8 cellular contexts compared by ENCODE assay signal in the genomic region with DNA sequence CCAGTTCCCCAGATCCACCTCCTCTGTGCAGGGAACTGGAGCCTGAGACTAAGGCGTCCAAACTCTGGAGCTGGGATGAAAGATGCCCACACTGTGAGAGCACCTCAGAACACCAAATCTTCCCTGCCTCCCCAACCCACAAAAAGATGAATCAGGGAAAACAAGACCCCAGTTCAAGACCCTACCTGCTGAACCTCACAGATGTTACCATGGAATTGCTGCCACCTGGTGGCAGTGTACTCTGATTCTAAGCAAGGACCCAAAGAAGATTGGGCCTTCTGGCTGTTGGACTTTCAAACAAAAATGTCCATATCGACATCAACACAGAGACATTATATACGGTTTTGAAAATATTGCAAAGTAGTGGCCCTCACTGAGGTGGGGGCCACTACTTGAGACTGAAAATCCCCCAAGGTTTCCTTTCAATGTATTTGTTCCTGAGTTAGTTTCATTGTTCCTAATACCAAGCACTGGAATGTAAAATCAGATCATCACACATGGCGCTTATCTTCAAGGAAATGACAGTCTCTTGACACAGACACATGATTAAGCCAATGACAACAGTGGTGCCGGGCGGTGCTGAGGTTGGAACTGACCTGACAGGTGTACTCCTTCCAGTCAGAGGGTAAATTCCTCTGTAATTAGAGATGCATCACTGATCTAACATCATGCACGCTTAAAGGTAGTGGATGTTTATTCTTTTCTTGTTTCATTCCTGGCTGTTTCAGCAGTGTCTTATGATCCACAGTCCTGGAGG.
DNase-seq lines count a peak whose midpoint lies in the region; ATAC-seq and TF ChIP-seq lines count a peak whose summit lies in the region.

No MANE protein-coding gene starts in this region.

- H3K4me1 ChIP-seq in GM23338 (ENCODE audit: insufficient read depth): no peaks in the 10 kb centered on the region

- no peaks in the 10 kb centered on the region for H4K20me1 ChIP-seq in GM23338 (replicated peaks; ENCODE audit: insufficient read depth)

- no peaks in the 10 kb centered on the region for H3K79me2 ChIP-seq in GM23338 (replicated peaks; ENCODE audit: insufficient read depth)

- CTCF ChIA-PET in activated CD8-positive, alpha-beta T cell treated with anti-CD3 and anti-CD28 coated beads for 36 hours (lab: Charles Lee): interaction anchor here (0.9 to 3.4 kb wide), 3 partner anchors 100 to 128 kb away, joined by 3 to 14 read pairs (median 3); no protein-coding TSS in a partner anchor

- H3K27ac ChIP-seq in C4-2B (no peak overlapping the region), GM23338 (ENCODE audit: low read depth) (no peak overlapping the region)

- no peak overlapping the region for H3K4me2 ChIP-seq in GM23338

- no peaks in the 10 kb centered on the region for H3F3A ChIP-seq in GM23338 (replicated peaks; ENCODE audit: low read depth)

- peak; percentile 62 for ATAC-seq in GM23338
- ATAC-seq in activated CD8-positive, alpha-beta T cell treated with anti-CD3 and anti-CD28 coated beads for 36 hours: no peak
- ATAC-seq in activated CD4-positive, CD25-positive, alpha-beta regulatory T cell treated with anti-CD3 and anti-CD28 coated beads, Interleukin-2, amount 50 U/mL, for 24 hours: no peak
- ATAC-seq in HG03432 (IDR thresholded peaks at IDR 0.05; ENCODE audit: unreplicated experiment): no peak
- no peak for ATAC-seq in HG03025 (IDR thresholded peaks at IDR 0.05; ENCODE audit: low FRiP score, unreplicated experiment)

- POLR2A ChIA-PET in activated CD8-positive, alpha-beta T cell treated with anti-CD3 and anti-CD28 coated beads for 36 hours (lab: Charles Lee): no interaction called here

- intact Hi-C loops in activated CD8-positive, alpha-beta T cell treated with anti-CD3 and anti-CD28 coated beads for 36 hours (cut with micrococcal nuclease): loop anchor here (2.0 kb wide), 1 partner anchor 125 kb away; no protein-coding TSS in a partner anchor

- TF ChIP-seq CTCF in C4-2B (conservative IDR thresholded peaks at IDR 0.05) (peak; percentile 72), GM23338 (conservative IDR thresholded peaks at IDR 0.05; ENCODE audit: low read depth in 2 of 2) (peak; percentile 76 to 82), kidney epithelial cell (IDR thresholded peaks at IDR 0.05; ENCODE audit: insufficient read depth, low read length, poor library complexity, severe bottlenecking) (peak; percentile 31)
- no peak for TF ChIP-seq CTCF in activated CD8-positive, alpha-beta T cell treated with anti-CD3 and anti-CD28 coated beads for 36 hours (IDR thresholded peaks at IDR 0.05)

- H2AFZ ChIP-seq in GM23338: no peak overlapping the region

- H3K4me3 ChIP-seq in GM23338 (no peak overlapping the region), kidney epithelial cell (ENCODE audit: low read depth, low read length) (no peak overlapping the region)

- H3K27me3 ChIP-seq in GM23338 (ENCODE audit: insufficient read depth) (peaks cover 4% of the 10 kb centered on the region; the same call in 1 of the 2 replicates), kidney epithelial cell (ENCODE audit: control insufficient read depth, insufficient read depth, low read length) (no peaks in the 10 kb centered on the region)

- DNase-seq in GM23338 (ENCODE audit: low spot score): peak; percentile 61
- peak; percentile 39 for DNase-seq in activated CD8-positive, alpha-beta T cell treated with anti-CD3 and anti-CD28 coated beads for 36 hours
- no peak for DNase-seq in kidney epithelial cell (ENCODE audit: low read depth)
- no peak for DNase-seq in NOMO-1 treated with dmso at 0.1 percent for 144 hours (lab: John Stamatoyannopoulos, UW; ENCODE audit: unreplicated experiment)

- H3K9me2 ChIP-seq in GM23338 (ENCODE audit: insufficient read depth): no peaks in the 10 kb centered on the region

- H3K4me3 Mint-ChIP-seq in GM23338: no peak overlapping the region
- H3K4me3 Mint-ChIP-seq in activated CD8-positive, alpha-beta T cell treated with anti-CD3 and anti-CD28 coated beads for 36 hours: no peak overlapping the region

- H3K36me3 ChIP-seq in GM23338 (ENCODE audit: insufficient read depth): no peaks in the 10 kb centered on the region
- no peaks in the 10 kb centered on the region for H3K36me3 ChIP-seq in kidney epithelial cell (ENCODE audit: control insufficient read depth, insufficient read depth, low read length)

- H3K9me3 Mint-ChIP-seq in GM23338: no peaks in the 10 kb centered on the region
- H3K9me3 Mint-ChIP-seq in activated CD8-positive, alpha-beta T cell treated with anti-CD3 and anti-CD28 coated beads for 36 hours: no peaks in the 10 kb centered on the region

- no peak overlapping the region for H3K27ac Mint-ChIP-seq in GM23338
- no peak overlapping the region for H3K27ac Mint-ChIP-seq in activated CD8-positive, alpha-beta T cell treated with anti-CD3 and anti-CD28 coated beads for 36 hours

- no peaks in the 10 kb centered on the region; the same call in 2 of the 3 replicates for H3K4me1 Mint-ChIP-seq in GM23338
- no peaks in the 10 kb centered on the region for H3K4me1 Mint-ChIP-seq in activated CD8-positive, alpha-beta T cell treated with anti-CD3 and anti-CD28 coated beads for 36 hours (ENCODE audit: low read depth)

- H3K27me3 Mint-ChIP-seq in GM23338 (ENCODE audit: insufficient read depth, low read depth, poor library complexity): peaks cover 23% of the 10 kb centered on the region
- peaks cover 20% of the 10 kb centered on the region for H3K27me3 Mint-ChIP-seq in activated CD8-positive, alpha-beta T cell treated with anti-CD3 and anti-CD28 coated beads for 36 hours

- no peaks in the 10 kb centered on the region for H3K36me3 Mint-ChIP-seq in GM23338 (ENCODE audit: low read depth)
- no peaks in the 10 kb centered on the region for H3K36me3 Mint-ChIP-seq in activated CD8-positive, alpha-beta T cell treated with anti-CD3 and anti-CD28 coated beads for 36 hours (ENCODE audit: low read depth)

TF ChIP-seq in GM23338, 12 proteins besides CTCF, POLR2A, EP300 and RAD21:
- TF ChIP-seq JUNB (IDR thresholded peaks at IDR 0.05; ENCODE audit: unreplicated experiment): no peak
- TF ChIP-seq EZH2 (IDR thresholded peaks at IDR 0.05; ENCODE audit: low read depth, unreplicated experiment): no peak
- no peak for TF ChIP-seq ZNF331 (CRISPR knock-in tag; IDR thresholded peaks at IDR 0.05; ENCODE audit: low read depth)
- TF ChIP-seq STAT1 (IDR thresholded peaks at IDR 0.05; ENCODE audit: unreplicated experiment): no peak

Comparison
In these comparisons a context has a peak if more than half of its experiments do, and no peak if none do; other contexts are left out.
1. DNase-seq: peak in GM23338 (single experiment) and activated CD8-positive, alpha-beta T cell treated with anti-CD3 and anti-CD28 coated beads for 36 hours (single experiment); none in kidney epithelial cell (single experiment) and NOMO-1 treated with dmso at 0.1 percent for 144 hours (single experiment).